In the genomic region with DNA sequence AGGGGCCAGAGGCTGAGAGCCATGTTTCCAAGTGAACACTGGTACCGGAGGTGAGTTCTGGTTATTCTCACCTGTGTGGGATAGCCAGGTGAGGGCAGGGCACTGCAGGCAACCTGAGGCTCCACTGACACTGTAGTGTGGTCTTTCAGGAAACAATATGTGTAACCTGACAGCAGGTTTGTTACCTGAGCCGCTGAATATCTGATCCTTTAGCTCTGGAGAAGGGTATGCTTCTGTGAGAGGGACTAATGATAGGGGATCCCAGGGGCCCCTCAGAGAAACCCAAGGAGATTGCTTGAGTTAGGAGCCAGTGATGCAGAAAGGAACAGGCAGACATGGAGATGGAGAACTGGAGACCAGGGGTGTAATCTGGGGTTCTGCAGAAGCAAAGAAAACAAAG, we compare ENCODE assay signal across 1 cellular context. TPM values are rescaled to one million over a fixed set of nuclear protein-coding genes. Genes with fewer than 3 reads are reported as not detected.
"Had no signal": no experiment of that assay in that cellular context is flagged by ENCODE, and none has a peak within 500 bp of the region (broad histone marks: within the 10 kb centered on the region; RNA-seq: fewer than 3 reads in every experiment).

Gene STRC (minus strand): TSS at position 101 of the 400 bp plus-strand sequence. CDS start 78 bp downstream, at position 23.

RNA-seq across cellular contexts. Expression of gene STRC, which starts in this region (rescaled TPM):
- total RNA-seq: G401 had no signal
